Comparison of ENCODE assay signal across 1 cellular context in the genomic region with DNA sequence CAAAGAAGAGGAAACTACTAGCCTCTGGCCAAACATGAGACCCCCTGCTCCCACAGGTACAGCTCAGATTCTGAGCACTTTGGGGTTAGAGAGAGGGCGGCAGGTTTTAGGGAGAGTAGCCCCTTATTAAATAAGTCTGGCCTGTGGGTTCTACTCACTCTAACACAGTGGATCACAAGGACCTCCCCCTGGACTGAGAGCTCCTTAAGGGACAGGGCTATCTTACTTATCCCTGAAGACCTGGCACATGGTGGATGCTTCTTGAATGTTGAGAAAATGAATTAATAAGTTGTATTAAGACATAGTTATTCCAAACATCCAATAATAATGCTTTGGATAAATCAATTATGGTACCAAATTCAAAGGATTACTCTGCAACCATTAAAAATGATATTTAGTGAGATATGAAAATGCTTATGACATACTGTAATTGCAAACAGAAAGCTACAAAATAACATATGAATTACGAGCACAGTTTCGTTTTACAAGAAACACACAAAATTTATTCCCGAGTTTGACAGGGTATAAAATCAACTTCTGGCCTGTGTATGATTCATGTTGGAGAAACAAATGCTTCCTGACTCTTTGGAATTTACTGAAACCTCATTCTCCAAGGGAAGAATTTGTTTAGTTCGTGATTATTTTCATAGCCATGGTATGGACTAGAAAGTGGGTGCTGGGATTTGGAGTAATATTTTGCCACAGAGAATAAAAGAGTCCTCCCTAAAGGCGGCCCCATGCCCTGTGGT.
TF ChIP-seq lines count a peak whose summit lies in the region.

No MANE protein-coding gene starts in this region.

TF ChIP-seq in SK-N-SH, 30 proteins besides CTCF, POLR2A, EP300 and RAD21 (continued from another document):
- TF ChIP-seq, protein P1, sequence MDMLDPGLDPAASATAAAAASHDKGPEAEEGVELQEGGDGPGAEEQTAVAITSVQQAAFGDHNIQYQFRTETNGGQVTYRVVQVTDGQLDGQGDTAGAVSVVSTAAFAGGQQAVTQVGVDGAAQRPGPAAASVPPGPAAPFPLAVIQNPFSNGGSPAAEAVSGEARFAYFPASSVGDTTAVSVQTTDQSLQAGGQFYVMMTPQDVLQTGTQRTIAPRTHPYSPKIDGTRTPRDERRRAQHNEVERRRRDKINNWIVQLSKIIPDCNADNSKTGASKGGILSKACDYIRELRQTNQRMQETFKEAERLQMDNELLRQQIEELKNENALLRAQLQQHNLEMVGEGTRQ (IDR thresholded peaks at IDR 0.05; ENCODE audit: borderline replicate concordance, low read depth, low read length) = no peak
- TF ChIP-seq, protein P2, sequence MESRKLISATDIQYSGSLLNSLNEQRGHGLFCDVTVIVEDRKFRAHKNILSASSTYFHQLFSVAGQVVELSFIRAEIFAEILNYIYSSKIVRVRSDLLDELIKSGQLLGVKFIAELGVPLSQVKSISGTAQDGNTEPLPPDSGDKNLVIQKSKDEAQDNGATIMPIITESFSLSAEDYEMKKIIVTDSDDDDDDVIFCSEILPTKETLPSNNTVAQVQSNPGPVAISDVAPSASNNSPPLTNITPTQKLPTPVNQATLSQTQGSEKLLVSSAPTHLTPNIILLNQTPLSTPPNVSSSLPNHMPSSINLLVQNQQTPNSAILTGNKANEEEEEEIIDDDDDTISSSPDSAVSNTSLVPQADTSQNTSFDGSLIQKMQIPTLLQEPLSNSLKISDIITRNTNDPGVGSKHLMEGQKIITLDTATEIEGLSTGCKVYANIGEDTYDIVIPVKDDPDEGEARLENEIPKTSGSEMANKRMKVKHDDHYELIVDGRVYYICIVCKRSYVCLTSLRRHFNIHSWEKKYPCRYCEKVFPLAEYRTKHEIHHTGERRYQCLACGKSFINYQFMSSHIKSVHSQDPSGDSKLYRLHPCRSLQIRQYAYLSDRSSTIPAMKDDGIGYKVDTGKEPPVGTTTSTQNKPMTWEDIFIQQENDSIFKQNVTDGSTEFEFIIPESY (IDR thresholded peaks at IDR 0.05; ENCODE audit: borderline replicate concordance, low read depth) = 0 out of 2 replicates have a peak, but pooled peaks have one; percentile 19
- TF ChIP-seq, protein P3, sequence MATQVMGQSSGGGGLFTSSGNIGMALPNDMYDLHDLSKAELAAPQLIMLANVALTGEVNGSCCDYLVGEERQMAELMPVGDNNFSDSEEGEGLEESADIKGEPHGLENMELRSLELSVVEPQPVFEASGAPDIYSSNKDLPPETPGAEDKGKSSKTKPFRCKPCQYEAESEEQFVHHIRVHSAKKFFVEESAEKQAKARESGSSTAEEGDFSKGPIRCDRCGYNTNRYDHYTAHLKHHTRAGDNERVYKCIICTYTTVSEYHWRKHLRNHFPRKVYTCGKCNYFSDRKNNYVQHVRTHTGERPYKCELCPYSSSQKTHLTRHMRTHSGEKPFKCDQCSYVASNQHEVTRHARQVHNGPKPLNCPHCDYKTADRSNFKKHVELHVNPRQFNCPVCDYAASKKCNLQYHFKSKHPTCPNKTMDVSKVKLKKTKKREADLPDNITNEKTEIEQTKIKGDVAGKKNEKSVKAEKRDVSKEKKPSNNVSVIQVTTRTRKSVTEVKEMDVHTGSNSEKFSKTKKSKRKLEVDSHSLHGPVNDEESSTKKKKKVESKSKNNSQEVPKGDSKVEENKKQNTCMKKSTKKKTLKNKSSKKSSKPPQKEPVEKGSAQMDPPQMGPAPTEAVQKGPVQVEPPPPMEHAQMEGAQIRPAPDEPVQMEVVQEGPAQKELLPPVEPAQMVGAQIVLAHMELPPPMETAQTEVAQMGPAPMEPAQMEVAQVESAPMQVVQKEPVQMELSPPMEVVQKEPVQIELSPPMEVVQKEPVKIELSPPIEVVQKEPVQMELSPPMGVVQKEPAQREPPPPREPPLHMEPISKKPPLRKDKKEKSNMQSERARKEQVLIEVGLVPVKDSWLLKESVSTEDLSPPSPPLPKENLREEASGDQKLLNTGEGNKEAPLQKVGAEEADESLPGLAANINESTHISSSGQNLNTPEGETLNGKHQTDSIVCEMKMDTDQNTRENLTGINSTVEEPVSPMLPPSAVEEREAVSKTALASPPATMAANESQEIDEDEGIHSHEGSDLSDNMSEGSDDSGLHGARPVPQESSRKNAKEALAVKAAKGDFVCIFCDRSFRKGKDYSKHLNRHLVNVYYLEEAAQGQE (IDR thresholded peaks at IDR 0.05; ENCODE audit: low read depth, low read length) = no peak
- peak; percentile 90 for TF ChIP-seq TEAD4 (IDR thresholded peaks at IDR 0.05; ENCODE audit: borderline replicate concordance, insufficient read depth)
- TF ChIP-seq, protein P4, sequence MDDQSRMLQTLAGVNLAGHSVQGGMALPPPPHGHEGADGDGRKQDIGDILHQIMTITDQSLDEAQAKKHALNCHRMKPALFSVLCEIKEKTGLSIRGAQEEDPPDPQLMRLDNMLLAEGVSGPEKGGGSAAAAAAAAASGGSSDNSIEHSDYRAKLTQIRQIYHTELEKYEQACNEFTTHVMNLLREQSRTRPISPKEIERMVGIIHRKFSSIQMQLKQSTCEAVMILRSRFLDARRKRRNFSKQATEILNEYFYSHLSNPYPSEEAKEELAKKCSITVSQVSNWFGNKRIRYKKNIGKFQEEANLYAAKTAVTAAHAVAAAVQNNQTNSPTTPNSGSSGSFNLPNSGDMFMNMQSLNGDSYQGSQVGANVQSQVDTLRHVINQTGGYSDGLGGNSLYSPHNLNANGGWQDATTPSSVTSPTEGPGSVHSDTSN (IDR thresholded peaks at IDR 0.05) = peak; percentile 96
- peak; percentile 85 for TF ChIP-seq JUND (IDR thresholded peaks at IDR 0.05)
- TF ChIP-seq MEF2A (IDR thresholded peaks at IDR 0.05; ENCODE audit: borderline replicate concordance, low read depth) = no peak
- no peak for TF ChIP-seq SMC3 (IDR thresholded peaks at IDR 0.05; ENCODE audit: low read depth, low read length)
- TF ChIP-seq FOXJ3 (CRISPR knock-in tag; IDR thresholded peaks at IDR 0.05) = no peak
- 0 out of 2 replicates have a peak, but pooled peaks have one; percentile 9 for TF ChIP-seq GABPA (IDR thresholded peaks at IDR 0.05; ENCODE audit: low read depth)
- no peak for TF ChIP-seq RCOR1 (IDR thresholded peaks at IDR 0.05; ENCODE audit: low read length)
- no peak for TF ChIP-seq GATA2 (CRISPR knock-in tag; IDR thresholded peaks at IDR 0.05)
- no peak for TF ChIP-seq NRF1 (IDR thresholded peaks at IDR 0.05; ENCODE audit: low read depth, low read length)
- no peak for TF ChIP-seq FOXM1 (IDR thresholded peaks at IDR 0.05; ENCODE audit: low read depth)
- no peak for TF ChIP-seq SIN3A (IDR thresholded peaks at IDR 0.05; ENCODE audit: borderline replicate concordance, low read depth, low read length)
- TF ChIP-seq POLR2AphosphoS5 (IDR thresholded peaks at IDR 0.05; ENCODE audit: low read depth, low read length) = peak; percentile 82
- TF ChIP-seq RFX5 (IDR thresholded peaks at IDR 0.05; ENCODE audit: low read length) = no peak
- TF ChIP-seq, protein P5, sequence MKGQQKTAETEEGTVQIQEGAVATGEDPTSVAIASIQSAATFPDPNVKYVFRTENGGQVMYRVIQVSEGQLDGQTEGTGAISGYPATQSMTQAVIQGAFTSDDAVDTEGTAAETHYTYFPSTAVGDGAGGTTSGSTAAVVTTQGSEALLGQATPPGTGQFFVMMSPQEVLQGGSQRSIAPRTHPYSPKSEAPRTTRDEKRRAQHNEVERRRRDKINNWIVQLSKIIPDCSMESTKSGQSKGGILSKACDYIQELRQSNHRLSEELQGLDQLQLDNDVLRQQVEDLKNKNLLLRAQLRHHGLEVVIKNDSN (IDR thresholded peaks at IDR 0.05; ENCODE audit: borderline replicate concordance, low read depth) = no peak
- no peak for TF ChIP-seq EZH2phosphoT487 (IDR thresholded peaks at IDR 0.05; ENCODE audit: borderline replicate concordance, low read depth)
- TF ChIP-seq RXRA (IDR thresholded peaks at IDR 0.05; ENCODE audit: borderline replicate concordance, low read depth) = no peak
